In the genomic region with DNA sequence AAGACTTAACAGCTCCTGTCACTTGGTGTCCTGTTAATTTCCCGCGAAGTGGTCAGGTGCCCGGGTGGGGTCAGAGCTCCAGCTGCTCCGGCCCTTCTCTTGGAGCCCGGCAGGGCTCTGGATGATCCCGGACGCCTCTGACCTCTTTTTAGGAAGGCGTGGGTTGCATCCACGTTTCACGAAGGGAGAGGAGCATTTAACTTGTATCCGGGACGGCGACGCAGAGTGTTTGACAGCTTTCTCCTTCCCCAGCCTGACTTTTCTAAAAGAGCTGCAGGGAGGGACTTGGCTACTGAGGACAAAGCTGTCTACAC, we compare ENCODE assay signal across 6 cellular contexts. TPM values are rescaled to one million over a fixed set of nuclear protein-coding genes. Genes with fewer than 3 reads are reported as not detected.
A peak's percentile ranks its signal among the peaks of the same experiment; 100 is the strongest.
DNase-seq lines count a peak whose midpoint lies in the region; ATAC-seq and TF ChIP-seq lines count a peak whose summit lies in the region.

No MANE protein-coding gene starts in this region.

- no peaks in the 10 kb centered on the region for H3F3A ChIP-seq in Loucy (ENCODE audit: low read depth)

- peak overlapping the region; percentile 72 to 86 (median 78) for H3K4me2 ChIP-seq in BLaER1 treated with 17β-estradiol and CSF1 and Interleukin-3, amounts not matched to agents 10 nM and 100 nM
- H3K4me2 ChIP-seq in Loucy (ENCODE audit: low read depth, low read length, poor library complexity, severe bottlenecking) = peak overlapping the region; percentile 85

- peak overlapping the region; percentile 85 for H2AFZ ChIP-seq in Loucy (ENCODE audit: low read length)

- H3K9me2 ChIP-seq in Loucy (replicated peaks; ENCODE audit: low read depth, low read length) = no peaks in the 10 kb centered on the region

- TF ChIP-seq CTCF in Loucy (conservative IDR thresholded peaks at IDR 0.05; ENCODE audit: low read length) (no peak), fibroblast of the aortic adventitia (IDR thresholded peaks at IDR 0.05; ENCODE audit: insufficient read depth, low read length) (no peak)

- peaks cover 3 to 18% (median 8%) of the 10 kb centered on the region in 10 experiments; a peak in 14 of 20 replicates for H3K4me1 ChIP-seq in BLaER1 treated with 17β-estradiol and CSF1 and Interleukin-3, amounts not matched to agents 10 nM and 100 nM
- H3K4me1 ChIP-seq in Loucy (ENCODE audit: insufficient read depth, low read length, poor library complexity, severe bottlenecking) = peaks cover 5% of the 10 kb centered on the region

- H3K9ac ChIP-seq in BLaER1 treated with 17β-estradiol and CSF1 and Interleukin-3, amounts not matched to agents 10 nM and 100 nM = peak overlapping the region in 10 of 11 experiments; percentile 62 to 78 (median 69); a peak in 20 of 22 replicates
- peak overlapping the region; percentile 74 for H3K9ac ChIP-seq in Loucy (ENCODE audit: low read depth, low read length, poor library complexity, severe bottlenecking)

- no peaks in the 10 kb centered on the region for H4K20me1 ChIP-seq in BLaER1 treated with 17β-estradiol and CSF1 and Interleukin-3, amounts not matched to agents 10 nM and 100 nM
- H4K20me1 ChIP-seq in Loucy (ENCODE audit: insufficient read depth, low read length, poor library complexity, severe bottlenecking) = no peaks in the 10 kb centered on the region

- H3K27ac ChIP-seq in BLaER1 treated with 17β-estradiol and CSF1 and Interleukin-3, amounts not matched to agents 10 nM and 100 nM = peak overlapping the region in 5 of 11 experiments; percentile 2 to 45 (median 32); a peak in 3 of 22 replicates

- no peak for DNase-seq in fibroblast of the aortic adventitia (ENCODE audit: low read depth)
- peak; percentile 11 for DNase-seq in stimulated activated naive CD8-positive, alpha-beta T cell treated with anti-CD3 and anti-CD28 coated beads, Interleukin-15, Interleukin-2, amounts not matched to agents 100 U/mL and 50 U/mL, for 24 hours
- DNase-seq in GOT3 (lab: John Stamatoyannopoulos, UW) = no peak
- DNase-seq in occipital lobe (lab: John Stamatoyannopoulos, UW) = no peak

- H3K4me3 ChIP-seq in BLaER1 treated with 17β-estradiol and CSF1 and Interleukin-3, amounts not matched to agents 10 nM and 100 nM = peak overlapping the region; percentile 59 to 73 (median 68)
- H3K4me3 ChIP-seq in Loucy (ENCODE audit: low read length, poor library complexity, severe bottlenecking) = peak overlapping the region; percentile 87
- peak overlapping the region; percentile 91 for H3K4me3 ChIP-seq in fibroblast of the aortic adventitia (ENCODE audit: low read depth, low read length)

- peaks cover 8 to 19% (median 9%) of the 10 kb centered on the region in 11 experiments; a peak in 20 of 22 replicates for H3K36me3 ChIP-seq in BLaER1 treated with 17β-estradiol and CSF1 and Interleukin-3, amounts not matched to agents 10 nM and 100 nM
- no peaks in the 10 kb centered on the region for H3K36me3 ChIP-seq in Loucy (ENCODE audit: insufficient read depth, low read length)

- H3K9me3 ChIP-seq in BLaER1 treated with 17β-estradiol and CSF1 and Interleukin-3, amounts not matched to agents 10 nM and 100 nM (replicated peaks in 1 of 11) = peaks cover 4 to 41% (median 10%) of the 10 kb centered on the region in 11 experiments; a peak in 16 of 22 replicates
- H3K9me3 ChIP-seq in Loucy (ENCODE audit: insufficient read depth, low read depth, low read length) = no peaks in the 10 kb centered on the region

- no peaks in the 10 kb centered on the region for H3K27me3 ChIP-seq in BLaER1 treated with 17β-estradiol and CSF1 and Interleukin-3, amounts not matched to agents 10 nM and 100 nM
- no peaks in the 10 kb centered on the region for H3K27me3 ChIP-seq in Loucy (ENCODE audit: insufficient read depth, low read length, poor library complexity, severe bottlenecking)

- ATAC-seq in stimulated activated naive CD8-positive, alpha-beta T cell treated with anti-CD3 and anti-CD28 coated beads, Interleukin-15, Interleukin-2, amounts not matched to agents 100 U/mL and 50 U/mL, for 24 hours = no peak

- no peaks in the 10 kb centered on the region; the same call in 1 of the 2 replicates for H3K79me2 ChIP-seq in Loucy (ENCODE audit: insufficient read depth, low read length)

RNA-seq across cellular contexts. Expression of a gene that starts 0.7 kb away (rescaled TPM):
- total RNA-seq in fibroblast of the aortic adventitia (ENCODE audit: low replicate concordance) (0.90 and 10.0 TPM in 2 replicates), occipital lobe (13.9 TPM)

RNA-seq across cellular contexts. Expression of a gene that starts 18.1 kb away (rescaled TPM):
- total RNA-seq in fibroblast of the aortic adventitia (ENCODE audit: low replicate concordance) (5.2 and 6.1 TPM in 2 replicates), occipital lobe (10.3 TPM)

RNA-seq across cellular contexts. Expression of a gene that starts 33.6 kb away (rescaled TPM):
- total RNA-seq in fibroblast of the aortic adventitia (ENCODE audit: low replicate concordance) (4.9 and 8.7 TPM in 2 replicates), occipital lobe (24.6 TPM)

RNA-seq across cellular contexts. Expression of a gene that starts 40.5 kb away (rescaled TPM):
- 7.9 and 10.8 TPM in 2 replicates for total RNA-seq in fibroblast of the aortic adventitia (ENCODE audit: low replicate concordance)
- total RNA-seq in occipital lobe = 12.3 TPM

RNA-seq across cellular contexts. Expression of a gene that starts 49.6 kb away (rescaled TPM):
- 5.6 and 18.6 TPM in 2 replicates for total RNA-seq in fibroblast of the aortic adventitia (ENCODE audit: low replicate concordance)
- total RNA-seq in occipital lobe = 30.1 TPM
